ENCODE assay signal across 32 cellular contexts in genomic region chr16:51900221-51900780, GRCh38.
"Had no signal": no experiment of that assay in that cellular context is flagged by ENCODE, and none has a peak within 500 bp of the region (broad histone marks: within the 10 kb centered on the region; RNA-seq: fewer than 3 reads in every experiment).

No MANE protein-coding gene starts in this region.

- H3K27me3 ChIP-seq: adrenal gland, body of pancreas, esophagus muscularis mucosa, gastroesophageal sphincter, heart right ventricle, hepatocyte had no signal

- H3K36me3 ChIP-seq: adrenal gland, esophagus muscularis mucosa, gastroesophageal sphincter, heart right ventricle, WERI-Rb-1 had no signal

- H3K27ac ChIP-seq: adrenal gland, body of pancreas, esophagus muscularis mucosa, gastroesophageal sphincter, heart right ventricle, hepatocyte, WERI-Rb-1 had no signal

- H3K9me3 ChIP-seq: adrenal gland, body of pancreas, esophagus muscularis mucosa, gastroesophageal sphincter had no signal

- H3K4me2 ChIP-seq: hepatocyte had no signal

- FAIRE-seq: colon had no signal

- H3K4me3 ChIP-seq: adrenal gland, body of pancreas, esophagus muscularis mucosa, gastroesophageal sphincter, heart right ventricle, hepatocyte had no signal

- H3K4me1 ChIP-seq: adrenal gland, body of pancreas, esophagus muscularis mucosa, gastroesophageal sphincter, heart right ventricle had no signal

- DNase-seq: activated B cell treated with CpG ODN at 0.5 μM for 24 hours; activated CD4-positive, alpha-beta T cell treated with anti-CD3 and anti-CD28 coated beads for 48 hours; activated CD4-positive, alpha-beta T cell treated with anti-CD3 and anti-CD28 coated beads, Interleukin-2, amount 50 U/mL, for 1 hour; activated CD4-positive, alpha-beta T cell treated with anti-CD3 and anti-CD28 coated beads, Interleukin-2, amount 50 U/mL, for 48 hours; activated CD8-positive, alpha-beta memory T cell treated with anti-CD3 and anti-CD28 coated beads for 24 hours; activated CD8-positive, alpha-beta T cell treated with anti-CD3 and anti-CD28 coated beads for 36 hours; activated effector memory CD4-positive, alpha-beta T cell treated with Interleukin-2 at 50 U/mL for 16 hours; activated gamma-delta T cell treated with Interleukin-2 at 50 U/mL for 16 hours; activated naive CD4-positive, alpha-beta T cell treated with anti-CD3 and anti-CD28 coated beads for 36 hours; activated naive CD8-positive, alpha-beta T cell treated with anti-CD3 and anti-CD28 coated beads for 36 hours; activated naive CD8-positive, alpha-beta T cell treated with anti-CD3 and anti-CD28 coated beads, Interleukin-2, amount 50 U/mL, for 24 hours; activated T-cell treated with anti-CD3 and anti-CD28 coated beads, Interleukin-2, amount 50 U/mL, for 4 hours; adrenal gland; amygdala; aorta; body of pancreas; caudate nucleus; cortex of kidney; dermis blood vessel endothelial cell; effector CD4-positive, alpha-beta T cell; effector memory CD8-positive, alpha-beta T cell; erythroblast; foreskin melanocyte; heart right ventricle; T1000; WERI-Rb-1 had no signal

- ATAC-seq: activated CD4-positive, CD25-positive, alpha-beta regulatory T cell treated with anti-CD3 and anti-CD28 coated beads, Interleukin-2, amount 50 U/mL, for 24 hours; activated CD8-positive, alpha-beta T cell treated with anti-CD3 and anti-CD28 coated beads for 36 hours; activated naive CD8-positive, alpha-beta T cell treated with anti-CD3 and anti-CD28 coated beads, Interleukin-2, amount 50 U/mL, for 24 hours; activated T-cell treated with anti-CD3 and anti-CD28 coated beads, Interleukin-2, amount 50 U/mL, for 4 hours; activated T-helper 17 cell treated with anti-CD3 and anti-CD28 coated beads, Interleukin-2, amount 50 U/mL, for 72 hours; body of pancreas; effector memory CD8-positive, alpha-beta T cell; gastroesophageal sphincter; heart right ventricle had no signal

- H2AFZ ChIP-seq: hepatocyte had no signal
